19 cellular contexts compared by ENCODE assay signal in genomic region chr2:105113616-105114275, GRCh38.
"Had no signal": no experiment of that assay in that cellular context is flagged by ENCODE, and none has a peak within 500 bp of the region (broad histone marks: within the 10 kb centered on the region; RNA-seq: fewer than 3 reads in every experiment).

No MANE protein-coding gene starts in this region.

- H3K4me3 Mint-ChIP-seq: mesothelial cell of epicardium; natural killer cell; neural progenitor cell; stimulated activated effector memory CD8-positive, alpha-beta T cell treated with anti-CD3 and anti-CD28 coated beads, Interleukin-12 subunit alpha, Interleukin-12 subunit beta, amount 100 ng/mL, for 72 hours; type B pancreatic cell had no signal

- DNase-seq: effector memory CD4-positive, alpha-beta T cell; heart left ventricle; natural killer cell; pancreas; right cardiac atrium; stimulated activated CD4-positive, alpha-beta T cell treated with anti-CD3 and anti-CD28 coated beads, Interleukin-4, amount 100 ng/mL, for 1 hour; stimulated activated CD8-positive, alpha-beta memory T cell treated with anti-CD3 and anti-CD28 coated beads, Interleukin-4, amount 100 ng/mL, for 48 hours; stimulated activated naive CD8-positive, alpha-beta T cell treated with anti-CD3 and anti-CD28 coated beads, Interleukin-15, Interleukin-2, amounts not matched to agents 100 U/mL and 50 U/mL, for 24 hours; uterus had no signal

- H3K4me1 ChIP-seq: foreskin keratinocyte, heart left ventricle, neural progenitor cell, pancreas, suprapubic skin, thyroid gland, uterus had no signal

- H3K27ac Mint-ChIP-seq: mesothelial cell of epicardium; natural killer cell; neural progenitor cell; progenitor cell of endocrine pancreas; stimulated activated effector memory CD8-positive, alpha-beta T cell treated with anti-CD3 and anti-CD28 coated beads, Interleukin-12 subunit alpha, Interleukin-12 subunit beta, amount 100 ng/mL, for 72 hours; type B pancreatic cell had no signal

- H3K4me3 ChIP-seq: heart left ventricle, neural progenitor cell, pancreas, smooth muscle cell, suprapubic skin, thyroid gland, uterus had no signal

- H3K27me3 Mint-ChIP-seq: progenitor cell of endocrine pancreas, type B pancreatic cell had no signal

- ATAC-seq: stimulated activated effector memory CD8-positive, alpha-beta T cell treated with anti-CD3 and anti-CD28 coated beads, Interleukin-12 subunit alpha, Interleukin-12 subunit beta, amount 100 ng/mL, for 72 hours; stimulated activated naive CD8-positive, alpha-beta T cell treated with anti-CD3 and anti-CD28 coated beads, Interleukin-15, Interleukin-2, amounts not matched to agents 100 U/mL and 50 U/mL, for 24 hours had no signal

- H3K27ac ChIP-seq: epithelial cell of prostate, foreskin keratinocyte, heart left ventricle, neural progenitor cell, pancreas, suprapubic skin, thyroid gland, uterus had no signal

- H3K27me3 ChIP-seq: foreskin keratinocyte, heart left ventricle, neural progenitor cell, pancreas, suprapubic skin, thyroid gland, uterus had no signal

- H3K36me3 Mint-ChIP-seq: mesothelial cell of epicardium; natural killer cell; neural progenitor cell; stimulated activated effector memory CD8-positive, alpha-beta T cell treated with anti-CD3 and anti-CD28 coated beads, Interleukin-12 subunit alpha, Interleukin-12 subunit beta, amount 100 ng/mL, for 72 hours; type B pancreatic cell had no signal

- H3K9me3 ChIP-seq: heart left ventricle, pancreas, suprapubic skin, thyroid gland, uterus had no signal

- H3K9me3 Mint-ChIP-seq: mesothelial cell of epicardium; natural killer cell; neural progenitor cell; stimulated activated effector memory CD8-positive, alpha-beta T cell treated with anti-CD3 and anti-CD28 coated beads, Interleukin-12 subunit alpha, Interleukin-12 subunit beta, amount 100 ng/mL, for 72 hours; type B pancreatic cell had no signal

- H3K4me1 Mint-ChIP-seq: mesothelial cell of epicardium had no signal

- H2AFZ ChIP-seq: neural progenitor cell had no signal

- H3K4me2 ChIP-seq: neural progenitor cell, smooth muscle cell had no signal

- H3K36me3 ChIP-seq: heart left ventricle, neural progenitor cell, pancreas, suprapubic skin, thyroid gland, uterus had no signal
